18 cellular contexts compared by ENCODE assay signal in genomic region chr3:128686465-128686864, GRCh38. TPM values are rescaled to one million over a fixed set of nuclear protein-coding genes. Genes with fewer than 3 reads are reported as not detected.
A peak's percentile ranks its signal among the peaks of the same experiment; 100 is the strongest.
DNase-seq lines count a peak whose midpoint lies in the region; ATAC-seq, FAIRE-seq and TF ChIP-seq lines count a peak whose summit lies in the region.
"Had no signal": no experiment of that assay in that cellular context is flagged by ENCODE, and none has a peak within 500 bp of the region (broad histone marks: within the 10 kb centered on the region; RNA-seq: fewer than 3 reads in every experiment).

No MANE protein-coding gene starts in this region.

- no peaks in the 10 kb centered on the region for H3K36me3 ChIP-seq in BLaER1 treated with 17β-estradiol and CSF1 and Interleukin-3, amounts not matched to agents 10 nM and 100 nM
- H3K36me3 ChIP-seq in K562 (ENCODE audit: control insufficient read depth, insufficient read depth, low read length) (no peaks in the 10 kb centered on the region), lower lobe of right lung (no peaks in the 10 kb centered on the region), spleen (no peaks in the 10 kb centered on the region), prostate gland (no peaks in the 10 kb centered on the region)
- H3K36me3 ChIP-seq: HAP-1 had no signal

- no peaks in the 10 kb centered on the region for H3K27me3 Mint-ChIP-seq in Calu3 (ENCODE audit: unreplicated experiment)
- H3K27me3 Mint-ChIP-seq: CD4-positive, alpha-beta T cell; CD8-positive, alpha-beta memory T cell had no signal

- H3K9me3 ChIP-seq in BLaER1 treated with 17β-estradiol and CSF1 and Interleukin-3, amounts not matched to agents 10 nM and 100 nM (replicated peaks in 1 of 11), result no peaks in the 10 kb centered on the region
- no peaks in the 10 kb centered on the region for H3K9me3 ChIP-seq in K562 (replicated peaks; ENCODE audit: control insufficient read depth, insufficient read depth, low read depth, low read length)
- H3K9me3 ChIP-seq in lower lobe of right lung, result no peaks in the 10 kb centered on the region
- no peaks in the 10 kb centered on the region for H3K9me3 ChIP-seq in spleen
- no peaks in the 10 kb centered on the region for H3K9me3 ChIP-seq in prostate gland
- H3K9me3 ChIP-seq: HAP-1 had no signal

- H3K9ac ChIP-seq in BLaER1 treated with 17β-estradiol and CSF1 and Interleukin-3, amounts not matched to agents 10 nM and 100 nM, result peak overlapping the region in 3 of 11 experiments; percentile 5 to 30 (median 22); a peak in 1 of 22 replicates
- H3K9ac ChIP-seq in K562 (ENCODE audit: insufficient read depth in 1 of 2, low read depth in 2 of 2, low read length in 2 of 2), result no peak overlapping the region

- 56% methylated on average over 8 of the region's 8 CpGs for WGBS in K562 (ENCODE audit: insufficient coverage, low coverage, missing lambda C conversion rate)
- 90 to 95% (median 92%) methylated on average over 8 of the region's 8 CpGs for WGBS in spleen, 5 donors
- WGBS in prostate gland, result 91% methylated on average over 8 of the region's 8 CpGs

- no peak overlapping the region for H3K4me3 Mint-ChIP-seq in Calu3 (ENCODE audit: low read depth, unreplicated experiment)
- H3K4me3 Mint-ChIP-seq: CD14-positive monocyte; CD4-positive, alpha-beta T cell; HFFc6 had no signal

- no peak for ATAC-seq in K562
- no peak for ATAC-seq in lower lobe of right lung
- ATAC-seq in GM19455 (IDR thresholded peaks at IDR 0.05; ENCODE audit: unreplicated experiment), result no peak

- no peaks in the 10 kb centered on the region for H4K20me1 ChIP-seq in BLaER1 treated with 17β-estradiol and CSF1 and Interleukin-3, amounts not matched to agents 10 nM and 100 nM
- no peaks in the 10 kb centered on the region for H4K20me1 ChIP-seq in K562 (replicated peaks; ENCODE audit: control insufficient read depth, insufficient read depth, low read length)

- POLR2A ChIA-PET in K562 (lab: Yijun Ruan, JAX), result interaction anchor here (0.7 kb wide), 1 partner anchor 18 kb away, joined by 3 read pairs; no protein-coding TSS in a partner anchor

- no peaks in the 10 kb centered on the region for H3K9me3 Mint-ChIP-seq in Calu3 (ENCODE audit: low read depth, unreplicated experiment)
- H3K9me3 Mint-ChIP-seq: CD14-positive monocyte; CD4-positive, alpha-beta T cell; CD8-positive, alpha-beta memory T cell; HFFc6 had no signal

- H3K4me1 ChIP-seq in BLaER1 treated with 17β-estradiol and CSF1 and Interleukin-3, amounts not matched to agents 10 nM and 100 nM, result peaks cover 32 to 57% (median 47%) of the 10 kb centered on the region in 10 experiments
- H3K4me1 ChIP-seq in K562 (replicated peaks in 1 of 2; ENCODE audit: control insufficient read depth in 2 of 2, insufficient read depth in 2 of 2, low read length in 2 of 2) (peaks cover 0 to 3% of the 10 kb centered on the region in 2 experiments; a peak in 3 of 5 replicates), lower lobe of right lung (peaks cover 14% of the 10 kb centered on the region), spleen (peaks cover 0 to 42% (median 16%) of the 10 kb centered on the region in 6 donors), prostate gland (replicated peaks) (no peaks in the 10 kb centered on the region)

- in situ Hi-C loops in K562 (cut with MboI), result no loop called here

- H3K36me3 Mint-ChIP-seq in Calu3 (ENCODE audit: insufficient read depth, unreplicated experiment), result peaks cover 2% of the 10 kb centered on the region
- H3K36me3 Mint-ChIP-seq: CD14-positive monocyte; CD8-positive, alpha-beta memory T cell had no signal

- H3K27me3 ChIP-seq in BLaER1 treated with 17β-estradiol and CSF1 and Interleukin-3, amounts not matched to agents 10 nM and 100 nM, result no peaks in the 10 kb centered on the region
- H3K27me3 ChIP-seq in K562 (ENCODE audit: control insufficient read depth in 2 of 2, insufficient read depth in 2 of 2, low read length in 2 of 2) (no peaks in the 10 kb centered on the region), lower lobe of right lung (ENCODE audit: low read depth) (no peaks in the 10 kb centered on the region), spleen (replicated peaks in 1 of 7) (no peaks in the 10 kb centered on the region), prostate gland (replicated peaks; ENCODE audit: insufficient read depth) (no peaks in the 10 kb centered on the region)

- no peak for FAIRE-seq in K562 (lab: Jason Lieb, UNC)
- FAIRE-seq: GM12891, GM18507, H54 had no signal

- peaks cover 3% of the 10 kb centered on the region for H3K4me1 Mint-ChIP-seq in Calu3 (ENCODE audit: low read depth, unreplicated experiment)

- intact Hi-C loops in K562 (cut with micrococcal nuclease) (no loop called here), lower lobe of right lung (cut with DNase I) (no loop called here), spleen (cut with DNase I; ENCODE audit: low total_unique reads) (no loop called here), Calu3 (cut with micrococcal nuclease; ENCODE audit: unreplicated experiment) (no loop called here), prostate gland (cut with DNase I) (no loop called here)

- DNase-seq in K562 (ENCODE audit: extremely low read depth in 1 of 4, low spot score in 3 of 4) (no peak), lower lobe of right lung (peak; percentile 4), spleen (peak; percentile 56), Calu3 (no peak), prostate gland (ENCODE audit: low spot score) (no peak)
- DNase-seq: CD4-positive, alpha-beta T cell; CD8-positive, alpha-beta memory T cell; DMS53; DMS79 treated with DMSO at 0.1 percent for 48 hours; GOT3; HFFc6 had no signal

- BruUV-seq in K562 (replicated peaks; lab: Mats Ljungman, UMichigan) (no TSS peak), Calu3 (replicated peaks; lab: Mats Ljungman, UMichigan) (no TSS peak)

- TF ChIP-seq EP300 in K562 (IDR thresholded peaks at IDR 0.05; ENCODE audit: low read length), result no peak

- no peak overlapping the region for H2AFZ ChIP-seq in K562 (ENCODE audit: low read depth, low read length)

- CTCF ChIA-PET in K562 (lab: Yijun Ruan, JAX; ENCODE audit: low intra/inter-chr PET ratio) (no interaction called here), Calu3 (lab: Charles Lee) (no interaction called here)

- peak overlapping the region in 10 of 11 experiments; percentile 27 to 63 (median 57); a peak in 20 of 22 replicates for H3K4me2 ChIP-seq in BLaER1 treated with 17β-estradiol and CSF1 and Interleukin-3, amounts not matched to agents 10 nM and 100 nM
- H3K4me2 ChIP-seq in K562 (ENCODE audit: insufficient read depth, low read length), result no peak overlapping the region

- peak overlapping the region in 8 of 11 experiments; percentile 9 to 55 (median 50); a peak in 10 of 22 replicates for H3K27ac ChIP-seq in BLaER1 treated with 17β-estradiol and CSF1 and Interleukin-3, amounts not matched to agents 10 nM and 100 nM
- no peak overlapping the region for H3K27ac ChIP-seq in K562 (ENCODE audit: extremely low read depth, low read depth, low read length)
- H3K27ac ChIP-seq in lower lobe of right lung, result no peak overlapping the region
- no peak overlapping the region for H3K27ac ChIP-seq in spleen
- no peak overlapping the region for H3K27ac ChIP-seq in prostate gland

- H3K9me1 ChIP-seq in K562 (ENCODE audit: control insufficient read depth, insufficient read depth, low read length), result no peaks in the 10 kb centered on the region

- TF ChIP-seq POLR2A in K562 (conservative IDR thresholded peaks at IDR 0.05), result no peak
- TF ChIP-seq POLR2A in spleen (IDR thresholded peaks at IDR 0.05), result no peak
- no peak for TF ChIP-seq POLR2A in prostate gland (IDR thresholded peaks at IDR 0.05)

- TF ChIP-seq CTCF in K562 (IDR thresholded peaks at IDR 0.05 in 2 of 3, conservative IDR thresholded peaks at IDR 0.05 in 1 of 3; ENCODE audit: insufficient read depth in 2 of 3, low read depth in 1 of 3, low read length in 3 of 3) (no peak), lower lobe of right lung (IDR thresholded peaks at IDR 0.05) (no peak), spleen (IDR thresholded peaks at IDR 0.05 in 8 of 11, conservative IDR thresholded peaks at IDR 0.05 in 3 of 11) (no peak), Calu3 (IDR thresholded peaks at IDR 0.05; ENCODE audit: unreplicated experiment) (no peak), prostate gland (IDR thresholded peaks at IDR 0.05) (no peak)

- no peak for TF ChIP-seq RAD21 in K562 (CRISPR knock-in tag; conservative IDR thresholded peaks at IDR 0.05 in 1 of 2, IDR thresholded peaks at IDR 0.05 in 1 of 2)

- peaks cover 4% of the 10 kb centered on the region; the same call in 1 of the 3 replicates for H3K79me2 ChIP-seq in K562 (ENCODE audit: control insufficient read depth, insufficient read depth, low read length)

- H3K27ac Mint-ChIP-seq in Calu3 (ENCODE audit: unreplicated experiment), result no peak overlapping the region
- H3K27ac Mint-ChIP-seq: CD4-positive, alpha-beta T cell; HFFc6 had no signal

- no peak overlapping the region for H3K4me3 ChIP-seq in BLaER1 treated with 17β-estradiol and CSF1 and Interleukin-3, amounts not matched to agents 10 nM and 100 nM
- no peak overlapping the region for H3K4me3 ChIP-seq in K562
- H3K4me3 ChIP-seq in lower lobe of right lung, result no peak overlapping the region
- no peak overlapping the region for H3K4me3 ChIP-seq in spleen
- H3K4me3 ChIP-seq in prostate gland, result no peak overlapping the region
- H3K4me3 ChIP-seq: HAP-1 had no signal

RNA-seq across cellular contexts. Expression of gene RPN1, which starts 35.8 kb away (rescaled TPM):
- 307 and 408 TPM in 2 replicates for total RNA-seq in K562 (2011; cell fraction: chromatin; rRNA removed; ENCODE audit: low replicate concordance)
- 556 and 558 TPM in 2 replicates for total RNA-seq in K562 (2011; cell fraction: nucleolus; rRNA removed)
- 513 and 556 TPM in 2 replicates for total RNA-seq in K562 (2011; cell fraction: nucleoplasm; rRNA removed)
- total RNA-seq in K562 (2014; rRNA removed), result 178 and 259 TPM in 2 replicates
- total RNA-seq in K562 (2014; rRNA removed; fragmentation: Illumina TruSeq; extraction: Trizol), result 145 and 148 TPM in 2 replicates
- 177 and 181 TPM in 2 replicates for total RNA-seq in K562 (2015; rRNA removed; fragmentation: Illumina TruSeq; extraction: Trizol)
- 145 and 157 TPM in 2 replicates for total RNA-seq in K562 (2021)
- polyA plus RNA-seq in K562 (2011; rRNA removed), result 276 and 300 TPM in 2 replicates
- 176 and 214 TPM in 2 replicates for polyA plus RNA-seq in K562 (2011; cell fraction: cytosol; rRNA removed)
- 75.2 and 102 TPM in 2 replicates for polyA plus RNA-seq in K562 (2011; cell fraction: nucleus; rRNA removed)
- 132 and 168 TPM in 2 replicates for polyA plus RNA-seq in K562 (2012)
- 149 and 168 TPM in 2 replicates for polyA plus RNA-seq in K562 (2014; fragmentation: Illumina TruSeq; extraction: Trizol)
- polyA plus RNA-seq in K562 (2014; fragmentation: Nextera tagmentation; extraction: Ambion mirVana), result 10 to 100 TPM; 39.5 to 58.4 TPM
- polyA plus RNA-seq in K562 (2014; rRNA removed), result 130 and 155 TPM in 2 replicates
- polyA minus RNA-seq in K562 (2011; rRNA and poly(A)+ RNA removed), result 336 and 376 TPM in 2 replicates
- polyA minus RNA-seq in K562 (2011; cell fraction: cytosol; rRNA and poly(A)+ RNA removed), result 146 and 148 TPM in 2 replicates
- polyA minus RNA-seq in K562 (2011; cell fraction: nucleus; rRNA and poly(A)+ RNA removed), result 41.9 and 66.5 TPM in 2 replicates
- 198 TPM for total RNA-seq in lower lobe of right lung
- 100 to 1,000 TPM; 128 to 263 (median 190) TPM for total RNA-seq in spleen
- 10 to 100 TPM; 44.9 to 78.1 (median 75.4) TPM for polyA plus RNA-seq in spleen
- total RNA-seq in Calu3 (2022), result 449 and 474 TPM in 2 replicates
- total RNA-seq in prostate gland, result 100 to 1,000 TPM; 291 to 359 TPM

RNA-seq across cellular contexts. Expression of gene RAB7A, which starts 39.5 kb away (rescaled TPM):
- 37.7 and 69.3 TPM in 2 replicates for total RNA-seq in K562 (2011; cell fraction: chromatin; rRNA removed; ENCODE audit: low replicate concordance)
- total RNA-seq in K562 (2011; cell fraction: nucleolus; rRNA removed), result 15.8 and 20.3 TPM in 2 replicates
- total RNA-seq in K562 (2011; cell fraction: nucleoplasm; rRNA removed), result 35.5 and 61.5 TPM in 2 replicates
- total RNA-seq in K562 (2014; rRNA removed) (35.7 and 46.8 TPM in 2 replicates), K562 (2014; rRNA removed; fragmentation: Illumina TruSeq; extraction: Trizol) (58.7 and 61.4 TPM in 2 replicates), K562 (2015; rRNA removed; fragmentation: Illumina TruSeq; extraction: Trizol) (72.8 and 74.4 TPM in 2 replicates), K562 (2021) (131 and 140 TPM in 2 replicates), lower lobe of right lung (278 TPM), spleen (100 to 1,000 TPM; 133 to 227 (median 199) TPM), Calu3 (2022) (491 and 522 TPM in 2 replicates), prostate gland (100 to 1,000 TPM in 1 of 2 donors, 10 to 100 TPM in 1; 88.2 to 125 TPM)
- polyA plus RNA-seq in K562 (2011; rRNA removed) (151 and 204 TPM in 2 replicates), K562 (2014; fragmentation: Illumina TruSeq; extraction: Trizol) (169 and 200 TPM in 2 replicates), K562 (2014; fragmentation: Nextera tagmentation; extraction: Ambion mirVana) (10 to 100 TPM; 30.9 to 36.1 TPM), K562 (2014; rRNA removed) (131 and 138 TPM in 2 replicates), spleen (100 to 1,000 TPM in 2 of 3 donors, 10 to 100 TPM in 1; 82.3 to 150 (median 114) TPM)
- 130 and 165 TPM in 2 replicates for polyA plus RNA-seq in K562 (2011; cell fraction: cytosol; rRNA removed)
- 24.8 and 31.5 TPM in 2 replicates for polyA plus RNA-seq in K562 (2011; cell fraction: nucleus; rRNA removed)
- polyA plus RNA-seq in K562 (2012), result 140 and 180 TPM in 2 replicates
- 94.5 and 123 TPM in 2 replicates for polyA minus RNA-seq in K562 (2011; rRNA and poly(A)+ RNA removed)
- polyA minus RNA-seq in K562 (2011; cell fraction: cytosol; rRNA and poly(A)+ RNA removed), result 78.5 and 84.5 TPM in 2 replicates
- polyA minus RNA-seq in K562 (2011; cell fraction: nucleus; rRNA and poly(A)+ RNA removed), result 9.7 and 13.7 TPM in 2 replicates

Comparison
In these comparisons a context has a peak if more than half of its experiments do, and no peak if none do; other contexts are left out.
1. H3K27ac ChIP-seq: peak in BLaER1 treated with 17β-estradiol and CSF1 and Interleukin-3, amounts not matched to agents 10 nM and 100 nM (8 of 11); none in K562 (single experiment), lower lobe of right lung (single experiment), spleen (0 of 8) and prostate gland (0 of 2).
2. DNase-seq: peak in lower lobe of right lung (single experiment) and spleen (single experiment); none in K562 (0 of 4), Calu3 (single experiment) and prostate gland (single experiment).